In the genomic region with DNA sequence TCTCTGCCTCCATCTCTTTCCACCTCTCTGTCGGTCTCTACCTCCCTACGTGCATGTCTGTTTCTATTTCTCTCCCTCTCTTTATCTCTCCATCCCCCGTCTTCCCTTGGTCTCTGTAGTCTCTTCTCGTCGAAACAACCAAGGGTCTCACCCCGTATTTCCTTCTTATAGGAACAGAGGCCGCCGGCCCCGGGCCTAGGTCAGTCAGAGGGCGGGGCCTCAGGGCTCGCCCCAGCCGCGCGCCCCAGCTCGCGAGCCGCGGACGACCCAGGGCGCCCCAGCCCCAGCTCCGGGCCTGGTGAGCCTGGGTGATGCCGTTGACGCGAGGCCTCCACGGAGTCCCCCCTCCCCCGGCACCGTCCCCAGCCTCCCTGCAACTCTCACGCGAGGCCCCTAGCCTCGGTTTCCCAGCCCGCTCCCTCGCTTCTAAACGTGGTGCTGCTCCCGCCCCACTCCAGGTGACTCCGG, we compare ENCODE assay signal across 1 cellular context.
TF ChIP-seq lines count a peak whose summit lies in the region.

No MANE protein-coding gene starts in this region.

TF ChIP-seq in endothelial cell of umbilical vein, 7 proteins besides CTCF, POLR2A, EP300 and RAD21 (continued from another document):
- TF ChIP-seq EZH2 (IDR thresholded peaks at IDR 0.05; ENCODE audit: borderline replicate concordance, low read depth, low read length, severe bottlenecking) (no peak), MYC (IDR thresholded peaks at IDR 0.05; ENCODE audit: low read depth, low read length) (no peak), FOS (IDR thresholded peaks at IDR 0.05; ENCODE audit: borderline replicate concordance, insufficient read depth, low read length) (no peak)
